In genomic region chr5:113058706-113059226, GRCh38 we compare ENCODE assay signal across 18 cellular contexts.
DNase-seq lines count a peak whose midpoint lies in the region; ATAC-seq and TF ChIP-seq lines count a peak whose summit lies in the region.
"Had no signal": no experiment of that assay in that cellular context is flagged by ENCODE, and none has a peak within 500 bp of the region (broad histone marks: within the 10 kb centered on the region; RNA-seq: fewer than 3 reads in every experiment).

No MANE protein-coding gene starts in this region.

- no peaks in the 10 kb centered on the region for H3K9me3 Mint-ChIP-seq in Calu3 (ENCODE audit: low read depth, unreplicated experiment)
- H3K9me3 Mint-ChIP-seq: activated T-helper 1 cell treated with anti-CD3 and anti-CD28 coated beads, Interleukin-12 subunit alpha, Interleukin-12 subunit beta, Interleukin-2, Interleukin-4 antibody, amounts not matched to agents 30 ng/mL and 10 ng/mL and 1 ng/mL, durations not matched to agents 14 hours and 24 hours and 36 hours; stimulated activated naive CD8-positive, alpha-beta T cell treated with anti-CD3 and anti-CD28 coated beads, Interleukin-15, Interleukin-2, amounts not matched to agents 100 ng/mL and 50 ng/mL, for 24 hours had no signal

- H3F3A ChIP-seq in neural cell (ENCODE audit: insufficient read depth, low read length, poor library complexity, severe bottlenecking) = no peaks in the 10 kb centered on the region

- no peaks in the 10 kb centered on the region for H3K4me1 Mint-ChIP-seq in Calu3 (ENCODE audit: low read depth, unreplicated experiment)

- H3K4me3 Mint-ChIP-seq in Calu3 (ENCODE audit: low read depth, unreplicated experiment) = no peak overlapping the region
- H3K4me3 Mint-ChIP-seq: activated naive CD8-positive, alpha-beta T cell; activated T-helper 1 cell treated with anti-CD3 and anti-CD28 coated beads, Interleukin-12 subunit alpha, Interleukin-12 subunit beta, Interleukin-2, Interleukin-4 antibody, amounts not matched to agents 30 ng/mL and 10 ng/mL and 1 ng/mL, durations not matched to agents 14 hours and 24 hours and 36 hours; stimulated activated naive CD8-positive, alpha-beta T cell treated with anti-CD3 and anti-CD28 coated beads, Interleukin-15, Interleukin-2, amounts not matched to agents 100 ng/mL and 50 ng/mL, for 24 hours had no signal

- H3K27ac Mint-ChIP-seq in Calu3 (ENCODE audit: unreplicated experiment) = no peak overlapping the region
- H3K27ac Mint-ChIP-seq: activated naive CD8-positive, alpha-beta T cell; activated T-helper 1 cell treated with anti-CD3 and anti-CD28 coated beads, Interleukin-12 subunit alpha, Interleukin-12 subunit beta, Interleukin-2, Interleukin-4 antibody, amounts not matched to agents 30 ng/mL and 10 ng/mL and 1 ng/mL, durations not matched to agents 14 hours and 24 hours and 36 hours; stimulated activated naive CD8-positive, alpha-beta T cell treated with anti-CD3 and anti-CD28 coated beads, Interleukin-15, Interleukin-2, amounts not matched to agents 100 ng/mL and 50 ng/mL, for 24 hours had no signal

- H3K27me3 ChIP-seq in left ventricle myocardium inferior (ENCODE audit: low read depth) (no peaks in the 10 kb centered on the region), neural cell (ENCODE audit: insufficient read depth, low read depth, low read length) (no peaks in the 10 kb centered on the region)
- H3K27me3 ChIP-seq: ovary had no signal

- DNase-seq in left ventricle myocardium inferior (no peak), cardiac septum (ENCODE audit: low spot score) (no peak), epithelial cell of prostate (ENCODE audit: low read depth, low spot score) (no peak), activated T-cell treated with anti-CD3 and anti-CD28 coated beads for 4 hours (no peak), UCSD-AML1 (lab: John Stamatoyannopoulos, UW; ENCODE audit: unreplicated experiment) (no peak), Calu3 (no peak)
- DNase-seq: foreskin melanocyte; NCI-H2107; NCI-H774; stimulated activated CD4-positive, alpha-beta T cell treated with anti-CD3 and anti-CD28 coated beads, Interleukin-2, amount 100 ng/mL, for 24 hours had no signal

- CTCF ChIA-PET in Calu3 (lab: Charles Lee) = no interaction called here

- H3K79me2 ChIP-seq in neural cell (replicated peaks; ENCODE audit: insufficient read depth, low read length) = no peaks in the 10 kb centered on the region

- no peak for TF ChIP-seq EP300 in neural cell (conservative IDR thresholded peaks at IDR 0.05; ENCODE audit: poor library complexity, severe bottlenecking)

- no peak for ATAC-seq in GM19463 (IDR thresholded peaks at IDR 0.05; ENCODE audit: unreplicated experiment)

- H3K9me2 ChIP-seq in neural cell (ENCODE audit: insufficient read depth, low read length) = no peaks in the 10 kb centered on the region

- intact Hi-C loops in left ventricle myocardium inferior (cut with micrococcal nuclease) = no loop called here
- intact Hi-C loops in cardiac septum (cut with DNase I) = no loop called here
- intact Hi-C loops in Calu3 (cut with micrococcal nuclease; ENCODE audit: unreplicated experiment) = no loop called here

- TF ChIP-seq RAD21 in neural cell (conservative IDR thresholded peaks at IDR 0.05) = no peak

- H3K36me3 Mint-ChIP-seq in Calu3 (ENCODE audit: insufficient read depth, unreplicated experiment) = no peaks in the 10 kb centered on the region
- H3K36me3 Mint-ChIP-seq: activated naive CD8-positive, alpha-beta T cell had no signal

- peaks cover 33% of the 10 kb centered on the region for H3K4me1 ChIP-seq in left ventricle myocardium inferior

- H3K36me3 ChIP-seq in left ventricle myocardium inferior (peaks cover 53% of the 10 kb centered on the region), neural cell (ENCODE audit: insufficient read depth, low read length) (no peaks in the 10 kb centered on the region)
- H3K36me3 ChIP-seq: ovary had no signal

- peak overlapping the region; percentile 59 for H2AFZ ChIP-seq in neural cell (ENCODE audit: low read depth, low read length)

- H3K9me3 ChIP-seq in left ventricle myocardium inferior (replicated peaks) (no peaks in the 10 kb centered on the region), neural cell (ENCODE audit: low read length) (no peaks in the 10 kb centered on the region)
- H3K9me3 ChIP-seq: ovary had no signal

- no peaks in the 10 kb centered on the region for H4K20me1 ChIP-seq in neural cell (ENCODE audit: insufficient read depth)

- H3K9ac ChIP-seq in neural cell (ENCODE audit: low read length) = peak overlapping the region; percentile 73
- H3K9ac ChIP-seq: KMS-11 had no signal

- TF ChIP-seq CTCF in left ventricle myocardium inferior (IDR thresholded peaks at IDR 0.05; ENCODE audit: borderline replicate concordance) (no peak), neural cell (IDR thresholded peaks at IDR 0.05; ENCODE audit: poor library complexity, severe bottlenecking) (no peak), Calu3 (IDR thresholded peaks at IDR 0.05; ENCODE audit: unreplicated experiment) (no peak)

- no peaks in the 10 kb centered on the region for H3K27me3 Mint-ChIP-seq in Calu3 (ENCODE audit: unreplicated experiment)
- H3K27me3 Mint-ChIP-seq: activated naive CD8-positive, alpha-beta T cell; stimulated activated naive CD8-positive, alpha-beta T cell treated with anti-CD3 and anti-CD28 coated beads, Interleukin-15, Interleukin-2, amounts not matched to agents 100 ng/mL and 50 ng/mL, for 24 hours had no signal

- H3K4me2 ChIP-seq in neural cell (ENCODE audit: low read length) = peak overlapping the region; percentile 56
- H3K4me2 ChIP-seq: KMS-11 had no signal

- H3K4me3 ChIP-seq in left ventricle myocardium inferior (no peak overlapping the region), neural cell (ENCODE audit: low read length) (peak overlapping the region; percentile 29)
- H3K4me3 ChIP-seq: ovary had no signal

- H3K27ac ChIP-seq in left ventricle myocardium inferior (replicated peaks) (peak overlapping the region; percentile 37), epithelial cell of prostate (peak overlapping the region; percentile 33), neural cell (ENCODE audit: low read length) (peak overlapping the region; percentile 96)
- H3K27ac ChIP-seq: C4-2B, KMS-11 had no signal

- BruUV-seq in Calu3 (replicated peaks; lab: Mats Ljungman, UMichigan) = no TSS peak

TF ChIP-seq in neural cell, 6 proteins besides CTCF, POLR2A, EP300 and RAD21:
- TF ChIP-seq TAF1 (IDR thresholded peaks at IDR 0.05; ENCODE audit: low read depth) = no peak
- TF ChIP-seq REST (IDR thresholded peaks at IDR 0.05; ENCODE audit: borderline replicate concordance) = no peak
- TF ChIP-seq MXI1 (conservative IDR thresholded peaks at IDR 0.05; ENCODE audit: poor library complexity, severe bottlenecking) = no peak
- TF ChIP-seq POLR2AphosphoS5 (IDR thresholded peaks at IDR 0.05) = no peak
- TF ChIP-seq EZH2 (IDR thresholded peaks at IDR 0.05; ENCODE audit: borderline replicate concordance, insufficient read depth, low read length, poor library complexity, severe bottlenecking) = no peak
- no peak for TF ChIP-seq SMC3 (conservative IDR thresholded peaks at IDR 0.05; ENCODE audit: poor library complexity)
TF ChIP-seq in neural cell: peak in this region for 0.

Comparison
In these comparisons a context has a peak if more than half of its experiments do, and no peak if none do; other contexts are left out.
1. H3K27ac ChIP-seq: peak in every context shown above with its lines; median percentile 96 in neural cell; 37 in left ventricle myocardium inferior; 33 in epithelial cell of prostate.